18 cellular contexts compared by ENCODE assay signal in genomic region chr7:116351966-116352365, GRCh38.
DNase-seq lines count a peak whose midpoint lies in the region; ATAC-seq and TF ChIP-seq lines count a peak whose summit lies in the region.
"Had no signal": no experiment of that assay in that cellular context is flagged by ENCODE, and none has a peak within 500 bp of the region (broad histone marks: within the 10 kb centered on the region; RNA-seq: fewer than 3 reads in every experiment).

No MANE protein-coding gene starts in this region.

- H3K4me1 ChIP-seq in heart right ventricle (peaks cover 8 to 49% (median 41%) of the 10 kb centered on the region in 9 donors), SJCRH30 (peaks cover 40% of the 10 kb centered on the region), psoas muscle (peaks cover 23% of the 10 kb centered on the region)

- H3K36me3 ChIP-seq in heart right ventricle (no peaks in the 10 kb centered on the region), SJCRH30 (no peaks in the 10 kb centered on the region), psoas muscle (ENCODE audit: insufficient read depth in 1 of 2, low read depth in 1 of 2) (no peaks in the 10 kb centered on the region)
- H3K36me3 ChIP-seq: BLaER1 treated with 17β-estradiol and CSF1 and Interleukin-3, amounts not matched to agents 10 nM and 100 nM had no signal

- H3K27ac ChIP-seq in heart right ventricle (peak overlapping the region in 7 of 10 donors; percentile 61 to 94 (median 87)), SJCRH30 (no peak overlapping the region), psoas muscle (peak overlapping the region; percentile 10)
- H3K27ac ChIP-seq: BLaER1 treated with 17β-estradiol and CSF1 and Interleukin-3, amounts not matched to agents 10 nM and 100 nM had no signal

- H3K9me3 ChIP-seq in heart right ventricle (peaks cover 0 to 4% (median 0%) of the 10 kb centered on the region in 11 donors), SJCRH30 (replicated peaks) (peaks cover 7% of the 10 kb centered on the region), psoas muscle (peaks cover 3% of the 10 kb centered on the region)

- H3K4me3 ChIP-seq in heart right ventricle, result no peak overlapping the region
- no peak overlapping the region for H3K4me3 ChIP-seq in SJCRH30
- no peak overlapping the region for H3K4me3 ChIP-seq in psoas muscle
- H3K4me3 ChIP-seq: BLaER1 treated with 17β-estradiol and CSF1 and Interleukin-3, amounts not matched to agents 10 nM and 100 nM had no signal

- H3K27me3 ChIP-seq in heart right ventricle (no peaks in the 10 kb centered on the region), SJCRH30 (no peaks in the 10 kb centered on the region), psoas muscle (ENCODE audit: insufficient read depth in 3 of 3, low read length in 2 of 3) (no peaks in the 10 kb centered on the region)
- H3K27me3 ChIP-seq: BLaER1 treated with 17β-estradiol and CSF1 and Interleukin-3, amounts not matched to agents 10 nM and 100 nM had no signal

- DNase-seq in heart right ventricle (no peak), Right ventricle myocardium superior (no peak), SJCRH30 (peak; percentile 20 to 37), psoas muscle (no peak)
- DNase-seq: CD8-positive, alpha-beta memory T cell; DMS79; GOT3; KBM-7; MV-4-11; NCI-H1417; NCI-H187; NCI-H2107; NCI-H510A treated with DMSO at 0.1 percent for 48 hours; SHP77 treated with DMSO at 0.1 percent for 48 hours had no signal

- TF ChIP-seq CTCF in heart right ventricle (IDR thresholded peaks at IDR 0.05) (no peak), psoas muscle (IDR thresholded peaks at IDR 0.05) (no peak)

- intact Hi-C loops in heart right ventricle (cut with DNase I), result loop anchor here (5.0 to 10.0 kb wide), 12 partner anchors 80 to 235 kb away; partner anchors contain the start of genes CAV1 (in 5 of the 10) and CAV2 (in 1 of the 10)
- intact Hi-C loops in Right ventricle myocardium superior (cut with DNase I), result loop anchor here (5.0 to 10.0 kb wide), 2 partner anchors 87 to 225 kb away; no protein-coding TSS in a partner anchor
- intact Hi-C loops in psoas muscle (cut with DNase I), result no loop called here

- ATAC-seq in heart right ventricle (no peak), Right ventricle myocardium superior (ENCODE audit: poor library complexity) (no peak), psoas muscle (no peak), HG02938 (IDR thresholded peaks at IDR 0.05; ENCODE audit: unreplicated experiment) (no peak), HG02759 (IDR thresholded peaks at IDR 0.05; ENCODE audit: unreplicated experiment) (no peak), HG02870 (IDR thresholded peaks at IDR 0.05; ENCODE audit: unreplicated experiment) (no peak)

- WGBS in heart right ventricle, 2 donors, result 92 to 100% methylated on average over 6 of the region's 6 CpGs
- WGBS in psoas muscle, 3 donors, result 86 to 96% (median 87%) methylated on average over 6 of the region's 6 CpGs

Comparison
In these comparisons a context has a peak if more than half of its experiments do, and no peak if none do; other contexts are left out.
1. DNase-seq: peak in SJCRH30 (2 of 2); none in heart right ventricle (0 of 2), Right ventricle myocardium superior (single experiment) and psoas muscle (0 of 2).
2. intact Hi-C loops: an anchor here in heart right ventricle (5.0 to 10.0 kb wide) and Right ventricle myocardium superior (5.0 to 10.0 kb wide); none called in psoas muscle.